ENCODE assay signal across 23 cellular contexts in genomic region chr15:83424101-83424500, GRCh38.
DNase-seq lines count a peak whose midpoint lies in the region; ATAC-seq and TF ChIP-seq lines count a peak whose summit lies in the region.
"Had no signal": no experiment of that assay in that cellular context is flagged by ENCODE, and none has a peak within 500 bp of the region (broad histone marks: within the 10 kb centered on the region; RNA-seq: fewer than 3 reads in every experiment).

No MANE protein-coding gene starts in this region.

- ATAC-seq in stimulated activated memory B cell treated with anti-CD40 and anti-IgM and Interleukin-4, amounts not matched to agents 10 μg/mL and 1 μg/mL and 100 μg/mL, for 72 hours: peak; percentile 12
- ATAC-seq: GM12878 had no signal

- CTCF ChIA-PET in HEK293 (lab: Yijun Ruan, JAX): interaction anchor here (0.5 to 2.5 kb wide), 5 partner anchors 11 to 176 kb away, joined by 3 to 17 read pairs (median 7); no protein-coding TSS in a partner anchor

- POLR2A ChIA-PET in HEK293 (lab: Yijun Ruan, JAX): no interaction called here

- peaks cover 16% of the 10 kb centered on the region for H3K9me3 Mint-ChIP-seq in nephron progenitor cell
- peaks cover 9% of the 10 kb centered on the region for H3K9me3 Mint-ChIP-seq in stimulated activated memory B cell treated with anti-CD40 and anti-IgM and Interleukin-4, amounts not matched to agents 10 μg/mL and 1 μg/mL and 100 μg/mL, for 72 hours

- no peaks in the 10 kb centered on the region for H3K4me1 ChIP-seq in HEK293 (ENCODE audit: control insufficient read depth, insufficient read depth, low read length)
- H3K4me1 ChIP-seq: BE2C had no signal

- H3K4me3 ChIP-seq in HEK293 (ENCODE audit: low read depth, low read length): no peak overlapping the region
- H3K4me3 ChIP-seq: BLaER1, GM12878 had no signal

- H3K27ac Mint-ChIP-seq in nephron progenitor cell: peak overlapping the region; percentile 13
- no peak overlapping the region for H3K27ac Mint-ChIP-seq in stimulated activated memory B cell treated with anti-CD40 and anti-IgM and Interleukin-4, amounts not matched to agents 10 μg/mL and 1 μg/mL and 100 μg/mL, for 72 hours
- H3K27ac Mint-ChIP-seq: CD14-positive monocyte; CD4-positive, alpha-beta memory T cell; CD4-positive, CD25-positive, alpha-beta regulatory T cell; CD8-positive, alpha-beta memory T cell had no signal

- DNase-seq in nephron progenitor cell (no peak), HCEC 1CT (no peak), NCI-H2029 (lab: John Stamatoyannopoulos, UW) (no peak)
- DNase-seq: 8988T; ACHN; BE2C; C1 segment of cervical spinal cord; CD4-positive, alpha-beta memory T cell; CD4-positive, CD25-positive, alpha-beta regulatory T cell; CD8-positive, alpha-beta memory T cell; COR-L47; DMS 273 treated with DMSO at 0.1 percent for 48 hours; DMS153; DMS53; DMS79; DND-41; EL; GDM1 had no signal

- H3K36me3 Mint-ChIP-seq in nephron progenitor cell (ENCODE audit: low read depth): no peaks in the 10 kb centered on the region
- H3K36me3 Mint-ChIP-seq in stimulated activated memory B cell treated with anti-CD40 and anti-IgM and Interleukin-4, amounts not matched to agents 10 μg/mL and 1 μg/mL and 100 μg/mL, for 72 hours: no peaks in the 10 kb centered on the region
- H3K36me3 Mint-ChIP-seq: CD14-positive monocyte; CD4-positive, alpha-beta memory T cell; CD4-positive, CD25-positive, alpha-beta regulatory T cell had no signal

- no peak overlapping the region for H3K4me3 Mint-ChIP-seq in nephron progenitor cell
- no peak overlapping the region for H3K4me3 Mint-ChIP-seq in stimulated activated memory B cell treated with anti-CD40 and anti-IgM and Interleukin-4, amounts not matched to agents 10 μg/mL and 1 μg/mL and 100 μg/mL, for 72 hours
- H3K4me3 Mint-ChIP-seq: CD14-positive monocyte; CD4-positive, alpha-beta memory T cell; CD4-positive, CD25-positive, alpha-beta regulatory T cell; CD8-positive, alpha-beta memory T cell had no signal

- H3K36me3 ChIP-seq in HEK293 (ENCODE audit: control insufficient read depth in 2 of 2, insufficient read depth in 1 of 2, low read length in 2 of 2): no peaks in the 10 kb centered on the region
- H3K36me3 ChIP-seq: BE2C, BLaER1 had no signal

- H3K4me1 Mint-ChIP-seq in nephron progenitor cell: no peaks in the 10 kb centered on the region
- H3K4me1 Mint-ChIP-seq in stimulated activated memory B cell treated with anti-CD40 and anti-IgM and Interleukin-4, amounts not matched to agents 10 μg/mL and 1 μg/mL and 100 μg/mL, for 72 hours: no peaks in the 10 kb centered on the region
- H3K4me1 Mint-ChIP-seq: CD4-positive, alpha-beta memory T cell; CD4-positive, CD25-positive, alpha-beta regulatory T cell; CD8-positive, alpha-beta memory T cell had no signal

- peaks cover 7% of the 10 kb centered on the region for H3K27me3 Mint-ChIP-seq in nephron progenitor cell (ENCODE audit: low read depth, poor library complexity)
- peaks cover 25% of the 10 kb centered on the region for H3K27me3 Mint-ChIP-seq in stimulated activated memory B cell treated with anti-CD40 and anti-IgM and Interleukin-4, amounts not matched to agents 10 μg/mL and 1 μg/mL and 100 μg/mL, for 72 hours

- TF ChIP-seq CTCF in HEK293 (tag by site-specific recombination; IDR thresholded peaks at IDR 0.05) (no peak), nephron progenitor cell (IDR thresholded peaks at IDR 0.05) (no peak)

- H3K27ac ChIP-seq in HEK293 (ENCODE audit: extremely low read depth, low read depth, low read length): no peak overlapping the region

- H3K9me3 ChIP-seq in HEK293 (ENCODE audit: control insufficient read depth, insufficient read depth, low read depth, low read length): no peaks in the 10 kb centered on the region; the same call in 1 of the 2 replicates
- H3K9me3 ChIP-seq: BE2C had no signal

TF ChIP-seq in HEK293, 187 proteins besides CTCF, POLR2A, EP300 and RAD21:
- no peak for TF ChIP-seq ZSCAN16 (tag by site-specific recombination; IDR thresholded peaks at IDR 0.05)
- peak; percentile 73 for TF ChIP-seq ZNF623 (tag by site-specific recombination; IDR thresholded peaks at IDR 0.05)
- TF ChIP-seq MEIS1 (CRISPR knock-in tag; IDR thresholded peaks at IDR 0.05; ENCODE audit: borderline replicate concordance): no peak
- TF ChIP-seq ZNF701 (tag by site-specific recombination; IDR thresholded peaks at IDR 0.05): no peak
- TF ChIP-seq ZNF112 (tag by site-specific recombination; IDR thresholded peaks at IDR 0.05): no peak
- no peak for TF ChIP-seq ZFP69B (tag by site-specific recombination; IDR thresholded peaks at IDR 0.05)
- TF ChIP-seq, protein P1, sequence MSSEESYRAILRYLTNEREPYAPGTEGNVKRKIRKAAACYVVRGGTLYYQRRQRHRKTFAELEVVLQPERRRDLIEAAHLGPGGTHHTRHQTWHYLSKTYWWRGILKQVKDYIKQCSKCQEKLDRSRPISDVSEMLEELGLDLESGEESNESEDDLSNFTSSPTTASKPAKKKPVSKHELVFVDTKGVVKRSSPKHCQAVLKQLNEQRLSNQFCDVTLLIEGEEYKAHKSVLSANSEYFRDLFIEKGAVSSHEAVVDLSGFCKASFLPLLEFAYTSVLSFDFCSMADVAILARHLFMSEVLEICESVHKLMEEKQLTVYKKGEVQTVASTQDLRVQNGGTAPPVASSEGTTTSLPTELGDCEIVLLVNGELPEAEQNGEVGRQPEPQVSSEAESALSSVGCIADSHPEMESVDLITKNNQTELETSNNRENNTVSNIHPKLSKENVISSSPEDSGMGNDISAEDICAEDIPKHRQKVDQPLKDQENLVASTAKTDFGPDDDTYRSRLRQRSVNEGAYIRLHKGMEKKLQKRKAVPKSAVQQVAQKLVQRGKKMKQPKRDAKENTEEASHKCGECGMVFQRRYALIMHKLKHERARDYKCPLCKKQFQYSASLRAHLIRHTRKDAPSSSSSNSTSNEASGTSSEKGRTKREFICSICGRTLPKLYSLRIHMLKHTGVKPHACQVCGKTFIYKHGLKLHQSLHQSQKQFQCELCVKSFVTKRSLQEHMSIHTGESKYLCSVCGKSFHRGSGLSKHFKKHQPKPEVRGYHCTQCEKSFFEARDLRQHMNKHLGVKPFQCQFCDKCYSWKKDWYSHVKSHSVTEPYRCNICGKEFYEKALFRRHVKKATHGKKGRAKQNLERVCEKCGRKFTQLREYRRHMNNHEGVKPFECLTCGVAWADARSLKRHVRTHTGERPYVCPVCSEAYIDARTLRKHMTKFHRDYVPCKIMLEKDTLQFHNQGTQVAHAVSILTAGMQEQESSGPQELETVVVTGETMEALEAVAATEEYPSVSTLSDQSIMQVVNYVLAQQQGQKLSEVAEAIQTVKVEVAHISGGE (tag by site-specific recombination; conservative IDR thresholded peaks at IDR 0.05; ENCODE audit: low read depth): no peak
- no peak for TF ChIP-seq SP2 (tag by site-specific recombination; IDR thresholded peaks at IDR 0.05)
